8 cellular contexts compared by ENCODE assay signal in the genomic region with DNA sequence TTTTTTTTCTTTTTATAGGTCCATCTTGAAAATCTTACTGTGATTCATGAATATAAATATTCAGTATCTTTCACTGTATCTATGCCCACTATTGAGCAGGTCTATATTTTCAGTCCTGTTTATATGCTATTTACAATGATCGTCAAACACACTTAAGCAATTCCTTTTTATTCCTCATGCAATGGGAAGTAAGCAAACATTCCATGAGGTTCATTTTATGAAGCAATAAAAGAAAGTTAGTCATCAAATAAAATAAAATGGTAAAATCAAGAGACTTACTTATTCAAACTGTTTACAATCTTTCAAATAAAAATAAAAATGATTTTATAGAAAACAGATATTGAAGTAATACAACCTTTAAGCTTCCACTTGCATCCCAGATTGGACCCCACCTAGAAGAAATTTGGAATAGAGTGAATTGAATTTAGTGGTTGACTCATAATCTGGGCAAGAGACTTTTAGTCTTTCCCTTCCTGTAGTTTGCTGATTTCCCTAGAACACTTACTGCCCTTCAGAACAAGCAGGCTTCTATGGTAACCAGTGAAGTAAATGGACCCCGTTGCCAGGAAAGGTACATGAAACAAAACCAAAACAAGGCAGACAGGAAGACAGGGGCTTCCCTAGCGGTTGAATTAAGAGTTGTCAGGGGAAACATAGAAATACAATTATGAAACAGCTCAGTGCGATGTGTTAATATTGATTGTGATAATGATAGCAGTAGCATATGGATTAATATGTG.
A peak's percentile ranks its signal among the peaks of the same experiment; 100 is the strongest.
DNase-seq lines count a peak whose midpoint lies in the region; ATAC-seq, FAIRE-seq and TF ChIP-seq lines count a peak whose summit lies in the region.

No MANE protein-coding gene starts in this region.

- no peak overlapping the region for H2BK120ac ChIP-seq in trophoblast cell (ENCODE audit: insufficient read depth, low read length, poor library complexity)

- peak overlapping the region; percentile 11 for H3K4me3 Mint-ChIP-seq in T-helper 2 cell treated with Interferon-gamma antibody and Interleukin-4, amounts not matched to agents 5 μg/mL and 100 μg/mL, for 36 hours
- H3K4me3 Mint-ChIP-seq in osteocyte (ENCODE audit: unreplicated experiment), result no peak overlapping the region

- no peaks in the 10 kb centered on the region for H3K36me3 Mint-ChIP-seq in T-helper 2 cell treated with Interferon-gamma antibody and Interleukin-4, amounts not matched to agents 5 μg/mL and 100 μg/mL, for 36 hours (ENCODE audit: low read depth)
- no peaks in the 10 kb centered on the region for H3K36me3 Mint-ChIP-seq in osteocyte (ENCODE audit: unreplicated experiment)

- no peak overlapping the region for H3K9ac ChIP-seq in trophoblast cell (ENCODE audit: low read length)

- H3K9me3 ChIP-seq in trophoblast cell (ENCODE audit: insufficient read depth, low read depth, low read length), result no peaks in the 10 kb centered on the region

- no peak overlapping the region for H3K4me3 ChIP-seq in trophoblast cell (ENCODE audit: low read depth, low read length)

- H4K8ac ChIP-seq in trophoblast cell (ENCODE audit: low read depth, low read length), result no peak overlapping the region

- no peak overlapping the region for H3K27ac Mint-ChIP-seq in T-helper 2 cell treated with Interferon-gamma antibody and Interleukin-4, amounts not matched to agents 5 μg/mL and 100 μg/mL, for 36 hours
- no peak overlapping the region for H3K27ac Mint-ChIP-seq in osteocyte (ENCODE audit: unreplicated experiment)

- H2AK5ac ChIP-seq in trophoblast cell (ENCODE audit: low read length), result no peak overlapping the region

- no peak overlapping the region for H3K14ac ChIP-seq in trophoblast cell (ENCODE audit: low read length)

- no peaks in the 10 kb centered on the region for H3K27me3 ChIP-seq in trophoblast cell (ENCODE audit: insufficient read depth, low read length)

- no peak overlapping the region for H2BK5ac ChIP-seq in trophoblast cell (ENCODE audit: low read depth, low read length, poor library complexity)

- peaks cover 17% of the 10 kb centered on the region for H3K79me1 ChIP-seq in trophoblast cell (ENCODE audit: low read length)

- H3K4me1 ChIP-seq in trophoblast cell (ENCODE audit: control insufficient read depth in 1 of 2, insufficient read depth in 2 of 2, low read length in 2 of 2), result peaks cover 0 to 2% of the 10 kb centered on the region in 2 experiments

- H3K4me2 ChIP-seq in trophoblast cell (ENCODE audit: low read length), result no peak overlapping the region

- H3K4ac ChIP-seq in trophoblast cell (ENCODE audit: low read depth, low read length), result no peak overlapping the region

- no peak overlapping the region for H3K18ac ChIP-seq in trophoblast cell (ENCODE audit: low read length)

- peak; percentile 94 for FAIRE-seq in endometrium (lab: Jason Lieb, UNC)

- no peaks in the 10 kb centered on the region for H3K9me3 Mint-ChIP-seq in T-helper 2 cell treated with Interferon-gamma antibody and Interleukin-4, amounts not matched to agents 5 μg/mL and 100 μg/mL, for 36 hours
- H3K9me3 Mint-ChIP-seq in osteocyte (ENCODE audit: unreplicated experiment), result no peaks in the 10 kb centered on the region

- peak; percentile 78 for DNase-seq in DMS153 (lab: John Stamatoyannopoulos, UW)
- peak; percentile 51 for DNase-seq in T-helper 2 cell treated with Interferon-gamma antibody and Interleukin-4, amounts not matched to agents 5 μg/mL and 100 μg/mL, for 36 hours (ENCODE audit: low spot score)
- peak; percentile 12 to 41 for DNase-seq in trophoblast cell
- no peak for DNase-seq in AG08396 (ENCODE audit: low spot score)
- DNase-seq in osteocyte (ENCODE audit: extremely low spot score, unreplicated experiment), result no peak

- no peaks in the 10 kb centered on the region for H3K36me3 ChIP-seq in trophoblast cell (ENCODE audit: control insufficient read depth in 1 of 2, insufficient read depth in 2 of 2, low read length in 2 of 2)

- ATAC-seq in GM19395 (IDR thresholded peaks at IDR 0.05; ENCODE audit: unreplicated experiment) (peak; percentile 95), HG03378 (IDR thresholded peaks at IDR 0.05; ENCODE audit: unreplicated experiment) (peak; percentile 89)

- no peak overlapping the region for H2BK12ac ChIP-seq in trophoblast cell (ENCODE audit: low read length)

- no peak overlapping the region for H4K91ac ChIP-seq in trophoblast cell (ENCODE audit: low read depth, low read length)

- H2AFZ ChIP-seq in trophoblast cell (ENCODE audit: insufficient read depth, low read length, poor library complexity), result no peak overlapping the region

- H3K27me3 Mint-ChIP-seq in T-helper 2 cell treated with Interferon-gamma antibody and Interleukin-4, amounts not matched to agents 5 μg/mL and 100 μg/mL, for 36 hours (ENCODE audit: low read depth), result peaks cover 2% of the 10 kb centered on the region
- H3K27me3 Mint-ChIP-seq in osteocyte (ENCODE audit: unreplicated experiment), result no peaks in the 10 kb centered on the region

- no CpG with 5 or more reads among the region's 4 CpGs for WGBS in trophoblast cell (ENCODE audit: extremely low coverage, insufficient coverage, insufficient read length)

- H3K4me1 Mint-ChIP-seq in T-helper 2 cell treated with Interferon-gamma antibody and Interleukin-4, amounts not matched to agents 5 μg/mL and 100 μg/mL, for 36 hours (ENCODE audit: low read depth), result peaks cover 10% of the 10 kb centered on the region
- peaks cover 47% of the 10 kb centered on the region for H3K4me1 Mint-ChIP-seq in osteocyte (ENCODE audit: unreplicated experiment)

- H4K12ac ChIP-seq in trophoblast cell (ENCODE audit: low read depth, low read length), result no peak overlapping the region

- H3K23ac ChIP-seq in trophoblast cell (ENCODE audit: low read length), result no peak overlapping the region

- H3K27ac ChIP-seq in trophoblast cell (ENCODE audit: low read depth, low read length), result no peak overlapping the region

- H3K79me2 ChIP-seq in trophoblast cell (ENCODE audit: control insufficient read depth, insufficient read depth, low read length, poor library complexity), result no peaks in the 10 kb centered on the region

- TF ChIP-seq CTCF in osteocyte (IDR thresholded peaks at IDR 0.05), result no peak

Comparison
In these comparisons a context has a peak if more than half of its experiments do, and no peak if none do; other contexts are left out.
1. DNase-seq: peak in DMS153 (single experiment), T-helper 2 cell treated with Interferon-gamma antibody and Interleukin-4, amounts not matched to agents 5 μg/mL and 100 μg/mL, for 36 hours (single experiment) and trophoblast cell (2 of 2); none in AG08396 (single experiment) and osteocyte (single experiment).